13 cellular contexts compared by ENCODE assay signal in the genomic region with DNA sequence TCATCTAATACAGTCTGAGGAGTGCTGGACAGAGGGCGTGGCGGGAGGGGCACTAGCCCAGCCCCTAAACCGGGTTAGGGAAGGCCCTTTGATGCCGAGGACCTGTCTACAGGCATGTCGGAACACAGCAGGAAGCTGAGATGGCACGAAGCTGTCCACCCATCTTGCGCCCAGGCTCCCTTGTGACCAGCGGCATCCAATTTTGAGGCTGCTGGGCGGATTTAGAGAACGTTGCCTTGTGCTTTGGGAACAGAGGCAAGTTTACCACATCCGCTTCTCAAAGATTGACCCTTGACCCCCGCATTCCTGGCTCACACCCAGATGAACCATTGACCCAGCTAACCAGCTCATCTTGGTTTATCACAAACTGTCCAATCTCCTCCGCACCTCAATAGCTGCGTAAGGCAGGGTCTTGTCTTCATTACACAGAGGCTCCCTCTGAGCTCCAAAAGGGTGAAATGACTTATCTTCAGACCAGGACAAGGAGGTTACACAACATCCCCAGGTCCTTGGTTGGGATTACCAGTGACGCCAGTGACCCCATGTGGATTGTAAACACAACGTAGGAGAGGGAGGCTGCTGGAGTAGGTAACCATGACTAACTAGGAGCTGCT. TPM values are rescaled to one million over a fixed set of nuclear protein-coding genes. Genes with fewer than 3 reads are reported as not detected.
A peak's percentile ranks its signal among the peaks of the same experiment; 100 is the strongest.
DNase-seq lines count a peak whose midpoint lies in the region; ATAC-seq, FAIRE-seq and TF ChIP-seq lines count a peak whose summit lies in the region.
"Had no signal": no experiment of that assay in that cellular context is flagged by ENCODE, and none has a peak within 500 bp of the region (broad histone marks: within the 10 kb centered on the region; RNA-seq: fewer than 3 reads in every experiment).

No MANE protein-coding gene starts in this region.

- no peak overlapping the region for H3K9ac ChIP-seq in HUES48 (ENCODE audit: low read depth, low read length)
- no peak overlapping the region for H3K9ac ChIP-seq in keratinocyte (ENCODE audit: control insufficient read depth, extremely low read depth, insufficient read depth, low read length)

- DNase-seq in Caki2 (ENCODE audit: low read depth), result peak; percentile 67
- DNase-seq in amniotic epithelial cell (ENCODE audit: low read depth), result peak; percentile 96
- DNase-seq in keratinocyte (ENCODE audit: low read depth, low spot score), result no peak
- no peak for DNase-seq in ascending aorta (ENCODE audit: low spot score in 2 of 2)
- DNase-seq in NCI-H524 treated with DMSO at 0.1 percent for 48 hours (lab: John Stamatoyannopoulos, UW), result no peak
- no peak for DNase-seq in NCI-H1436 treated with DMSO at 0.1 percent for 48 hours (lab: John Stamatoyannopoulos, UW)
- DNase-seq: substantia nigra had no signal

- H4K20me1 ChIP-seq in keratinocyte (ENCODE audit: control insufficient read depth, extremely low read depth, insufficient read depth, low read length), result peaks cover 18% of the 10 kb centered on the region

- no peak for ATAC-seq in HG02981 (IDR thresholded peaks at IDR 0.05; ENCODE audit: unreplicated experiment)
- ATAC-seq: Panc1 had no signal

- in situ Hi-C loops in Caki2 (cut with HindIII; ENCODE audit: low pct_unique_long_range_greater_than_20kb, low sequenced_read_pairs), result no loop called here

- H3K4me3 ChIP-seq in HUES48 (ENCODE audit: low read depth, low read length) (no peak overlapping the region), keratinocyte (ENCODE audit: control insufficient read depth in 2 of 3, extremely low read depth in 1 of 3, insufficient read depth in 2 of 3, low read depth in 1 of 3, low read length in 3 of 3) (peak overlapping the region in 2 of 3 experiments; percentile 18 to 24), ascending aorta (no peak overlapping the region)
- H3K4me3 ChIP-seq: lung had no signal

- FAIRE-seq in keratinocyte (lab: Jason Lieb, UNC), result peak; percentile 77
- FAIRE-seq: colon had no signal

- peak overlapping the region; percentile 98 for H3K4me2 ChIP-seq in keratinocyte (ENCODE audit: control insufficient read depth, extremely low read depth, insufficient read depth, low read depth, low read length)

- H3K79me2 ChIP-seq in keratinocyte (ENCODE audit: control insufficient read depth, insufficient read depth, low read length), result peaks cover 82% of the 10 kb centered on the region

- no peaks in the 10 kb centered on the region for H3K9me3 ChIP-seq in HUES48 (ENCODE audit: control insufficient read depth, insufficient read depth, low read length)
- no peaks in the 10 kb centered on the region for H3K9me3 ChIP-seq in keratinocyte (ENCODE audit: control insufficient read depth, low read depth, low read length)
- no peaks in the 10 kb centered on the region for H3K9me3 ChIP-seq in ascending aorta

- H3K9me1 ChIP-seq in keratinocyte (ENCODE audit: control insufficient read depth, extremely low read depth, insufficient read depth, low read length), result peaks cover 18% of the 10 kb centered on the region

- TF ChIP-seq CTCF in keratinocyte (optimal IDR thresholded peaks at IDR 0.05 in 1 of 3, IDR thresholded peaks at IDR 0.05 in 1 of 3, conservative IDR thresholded peaks at IDR 0.05 in 1 of 3; ENCODE audit: extremely low read depth in 1 of 3, insufficient read depth in 2 of 3, low read length in 3 of 3) (peak in 2 of 3 experiments; percentile 29 to 34), ascending aorta (IDR thresholded peaks at IDR 0.05) (no peak)

- H3K27ac ChIP-seq in HUES48 (ENCODE audit: low read depth, low read length) (peak overlapping the region; percentile 84), keratinocyte (ENCODE audit: control insufficient read depth, insufficient read depth, low read length) (peak overlapping the region; percentile 64), ascending aorta (no peak overlapping the region)

- intact Hi-C loops in ascending aorta (cut with DNase I), result no loop called here

- dilution Hi-C loops in keratinocyte (cut with MboI; ENCODE audit: extremely low pct_ligation_motif_present, low sequenced_read_pairs), result no loop called here

- peaks cover 2% of the 10 kb centered on the region for H3K27me3 ChIP-seq in HUES48 (ENCODE audit: control insufficient read depth, insufficient read depth, low read length)
- no peaks in the 10 kb centered on the region for H3K27me3 ChIP-seq in keratinocyte (ENCODE audit: control insufficient read depth, extremely low read depth, insufficient read depth, low read length)
- peaks cover 15% of the 10 kb centered on the region for H3K27me3 ChIP-seq in ascending aorta

- peaks cover 9% of the 10 kb centered on the region for H3K36me3 ChIP-seq in HUES48 (ENCODE audit: control insufficient read depth, insufficient read depth, low read length)
- H3K36me3 ChIP-seq in keratinocyte (ENCODE audit: control insufficient read depth in 2 of 2, extremely low read depth in 1 of 2, insufficient read depth in 2 of 2, low read length in 2 of 2), result peaks cover 3 to 30% of the 10 kb centered on the region in 2 experiments
- no peaks in the 10 kb centered on the region for H3K36me3 ChIP-seq in ascending aorta

- H2AFZ ChIP-seq in keratinocyte (ENCODE audit: control insufficient read depth, low read length), result no peak overlapping the region

- peaks cover 63% of the 10 kb centered on the region for H3K4me1 ChIP-seq in HUES48 (ENCODE audit: control insufficient read depth, insufficient read depth, low read length)
- H3K4me1 ChIP-seq in keratinocyte (ENCODE audit: control insufficient read depth, extremely low read depth, insufficient read depth, low read length), result peaks cover 84% of the 10 kb centered on the region
- peaks cover 0 to 2% of the 10 kb centered on the region in 2 donors for H3K4me1 ChIP-seq in ascending aorta

RNA-seq across cellular contexts. Expression of a gene that starts 4.5 kb away (rescaled TPM):
- total RNA-seq in Caki2 (2014; rRNA removed; shearing (Covaris generic); ENCODE audit: low replicate concordance), result not detected in 2 replicates
- polyA plus RNA-seq in keratinocyte, result 15.3 to 45.1 TPM (median 22.8 TPM) in 3 replicates
- polyA plus RNA-seq in keratinocyte (2011; ENCODE audit: low read depth), result 9.5 TPM
- polyA plus RNA-seq in keratinocyte (2011; cell fraction: cytosol; rRNA removed), result 19.8 and 29.4 TPM in 2 replicates
- polyA plus RNA-seq in keratinocyte (2011; cell fraction: nucleus; rRNA removed), result 35.3 and 43.3 TPM in 2 replicates
- 20.1 and 21.1 TPM in 2 replicates for polyA plus RNA-seq in keratinocyte (2012; ENCODE audit: low replicate concordance)
- polyA minus RNA-seq in keratinocyte, result 53.5 to 74.3 TPM (median 58.2 TPM) in 3 replicates
- 35.7 TPM for polyA minus RNA-seq in keratinocyte (2011; cell fraction: cytosol; rRNA and poly(A)+ RNA removed)
- 33.4 and 46.8 TPM in 2 replicates for polyA minus RNA-seq in keratinocyte (2011; cell fraction: nucleus; rRNA and poly(A)+ RNA removed)
- total RNA-seq in ascending aorta, result not detected

RNA-seq across cellular contexts. Expression of a gene that starts 39.1 kb away (rescaled TPM):
- total RNA-seq in Caki2 (2014; rRNA removed; shearing (Covaris generic); ENCODE audit: low replicate concordance), result not detected in 2 replicates
- not detected in 3 replicates for polyA plus RNA-seq in keratinocyte
- polyA plus RNA-seq in keratinocyte (2011; ENCODE audit: low read depth), result not detected
- polyA plus RNA-seq in keratinocyte (2011; cell fraction: cytosol; rRNA removed), result not detected in 2 replicates
- not detected in 2 replicates for polyA plus RNA-seq in keratinocyte (2011; cell fraction: nucleus; rRNA removed)
- not detected in 2 replicates for polyA plus RNA-seq in keratinocyte (2012; ENCODE audit: low replicate concordance)
- polyA minus RNA-seq in keratinocyte, result not detected in 3 replicates
- polyA minus RNA-seq in keratinocyte (2011; cell fraction: cytosol; rRNA and poly(A)+ RNA removed), result not detected
- not detected in 2 replicates for polyA minus RNA-seq in keratinocyte (2011; cell fraction: nucleus; rRNA and poly(A)+ RNA removed)
- not detected for total RNA-seq in ascending aorta
- total RNA-seq: G401 had no signal

Comparison
In these comparisons a context has a peak if more than half of its experiments do, and no peak if none do; other contexts are left out.
1. DNase-seq: peak in Caki2 (single experiment) and amniotic epithelial cell (single experiment); none in keratinocyte (single experiment), ascending aorta (0 of 2), NCI-H524 treated with DMSO at 0.1 percent for 48 hours (single experiment) and NCI-H1436 treated with DMSO at 0.1 percent for 48 hours (single experiment).
2. H3K27ac ChIP-seq: peak in HUES48 (single experiment) and keratinocyte (single experiment); none in ascending aorta (0 of 2).
3. H3K4me3 ChIP-seq: peak in keratinocyte (2 of 3); none in HUES48 (single experiment) and ascending aorta (0 of 2).
4. CTCF ChIP-seq: peak in keratinocyte (2 of 3); none in ascending aorta (0 of 3).